14 cellular contexts compared by ENCODE assay signal in the genomic region with DNA sequence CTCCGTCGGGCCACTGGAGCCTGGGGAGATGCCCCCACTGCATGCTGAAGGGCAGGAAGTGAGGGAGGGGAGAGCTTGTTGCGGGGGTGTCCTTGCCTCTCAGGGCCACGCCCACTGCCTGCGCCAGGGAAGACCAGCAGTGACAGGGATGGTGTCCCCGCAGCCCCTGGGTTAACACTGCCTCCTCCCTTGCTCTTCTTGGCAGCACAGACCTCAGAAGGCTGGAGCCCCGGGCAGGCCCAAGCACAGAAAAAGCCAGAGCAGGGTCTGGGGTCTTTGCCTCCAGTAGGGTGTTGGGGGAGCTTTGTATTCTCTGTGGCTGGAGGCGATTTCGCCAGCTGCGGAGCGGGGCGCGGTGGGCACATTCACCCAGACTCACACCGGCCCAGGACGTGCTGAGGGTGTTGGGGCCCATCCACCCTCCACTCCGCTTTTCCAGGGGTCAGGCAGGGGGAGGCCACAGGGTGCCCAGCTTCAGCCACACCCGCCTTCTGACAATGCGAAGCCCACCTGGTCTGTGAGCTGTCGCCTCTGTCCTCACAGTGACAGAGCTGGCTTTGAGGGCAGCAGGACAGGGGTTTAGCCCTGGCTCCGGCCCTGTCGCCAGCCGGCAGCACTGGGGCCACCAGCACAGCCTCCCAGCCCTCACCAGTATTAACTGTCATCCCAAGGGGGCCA.
DNase-seq lines count a peak whose midpoint lies in the region; ATAC-seq and TF ChIP-seq lines count a peak whose summit lies in the region.
"Had no signal": no experiment of that assay in that cellular context is flagged by ENCODE, and none has a peak within 500 bp of the region (broad histone marks: within the 10 kb centered on the region; RNA-seq: fewer than 3 reads in every experiment).

No MANE protein-coding gene starts in this region.

- DNase-seq in Right ventricle myocardium superior (peak; percentile 25), Right ventricle myocardium inferior (ENCODE audit: missing footprints) (no peak), dorsolateral prefrontal cortex (peak in 7 of 10 donors; percentile 15 to 41 (median 23)), mucosa of descending colon (peak in 2 of 3 donors; percentile 14 to 23), ureter (ENCODE audit: low spot score) (peak; percentile 40), GM23248 (no peak), NK-92 (lab: John Stamatoyannopoulos, UW; ENCODE audit: unreplicated experiment) (no peak)
- no peak for DNase-seq in T-helper 2 cell treated with Interferon-gamma antibody and Interleukin-4, amounts not matched to agents 5 μg/mL and 100 μg/mL, for 36 hours (ENCODE audit: low spot score)
- DNase-seq: immature natural killer cell, NCI-H1436 treated with DMSO at 0.1 percent for 48 hours, NCI-H446 treated with DMSO at 0.1 percent for 48 hours had no signal

- no peak overlapping the region for H2AFZ ChIP-seq in GM23248

- intact Hi-C loops in Right ventricle myocardium superior (cut with DNase I): no loop called here
- intact Hi-C loops in Right ventricle myocardium inferior (cut with DNase I): no loop called here
- intact Hi-C loops in dorsolateral prefrontal cortex (cut with DNase I): loop anchor here in 1 of 2 donors (5.0 kb wide), 1 partner anchor 100 kb away; no protein-coding TSS in a partner anchor
- intact Hi-C loops in mucosa of descending colon (cut with DNase I, micrococcal nuclease): no loop called here

- H3K36me3 Mint-ChIP-seq in T-helper 2 cell treated with Interferon-gamma antibody and Interleukin-4, amounts not matched to agents 5 μg/mL and 100 μg/mL, for 36 hours (ENCODE audit: low read depth): no peaks in the 10 kb centered on the region
- H3K36me3 Mint-ChIP-seq: immature natural killer cell had no signal

- no peak overlapping the region for H3K9ac ChIP-seq in GM23248

- H4K20me1 ChIP-seq in GM23248 (ENCODE audit: insufficient read depth): no peaks in the 10 kb centered on the region

- H3K9me2 ChIP-seq in GM23248 (ENCODE audit: insufficient read depth): no peaks in the 10 kb centered on the region

- H3K27me3 ChIP-seq in dorsolateral prefrontal cortex (peaks cover 0 to 7% (median 0%) of the 10 kb centered on the region in 45 donors), GM23248 (replicated peaks; ENCODE audit: insufficient read depth) (peaks cover 25% of the 10 kb centered on the region)

- no peaks in the 10 kb centered on the region for H3K27me3 Mint-ChIP-seq in T-helper 2 cell treated with Interferon-gamma antibody and Interleukin-4, amounts not matched to agents 5 μg/mL and 100 μg/mL, for 36 hours (ENCODE audit: low read depth)

- H3F3A ChIP-seq in GM23248 (ENCODE audit: insufficient read depth): no peaks in the 10 kb centered on the region

- H3K79me2 ChIP-seq in GM23248 (ENCODE audit: insufficient read depth): no peaks in the 10 kb centered on the region

- H3K9me3 ChIP-seq in mucosa of descending colon (no peaks in the 10 kb centered on the region), GM23248 (ENCODE audit: low read depth) (no peaks in the 10 kb centered on the region)
- H3K9me3 ChIP-seq: prostate gland had no signal

- in situ Hi-C loops in GM23248 (cut with MboI): no loop called here

- H3K27ac ChIP-seq in dorsolateral prefrontal cortex (no peak overlapping the region), GM23248 (no peak overlapping the region)
- H3K27ac ChIP-seq: prostate gland, SJSA1 had no signal

- H3K4me1 ChIP-seq in mucosa of descending colon (ENCODE audit: low read depth): peaks cover 1% of the 10 kb centered on the region
- H3K4me1 ChIP-seq in GM23248 (ENCODE audit: insufficient read depth): no peaks in the 10 kb centered on the region
- H3K4me1 ChIP-seq: SJSA1 had no signal

- H3K4me3 Mint-ChIP-seq in T-helper 2 cell treated with Interferon-gamma antibody and Interleukin-4, amounts not matched to agents 5 μg/mL and 100 μg/mL, for 36 hours: no peak overlapping the region
- H3K4me3 Mint-ChIP-seq: central memory CD8-positive, alpha-beta T cell; immature natural killer cell had no signal

- 74 to 78% methylated on average over 21 of the region's 22 CpGs for WGBS in GM23248 (ENCODE audit: low coverage in 1 of 2, low lambda C conversion rate in 2 of 2, missing lambda C conversion rate in 2 of 2), 2 experiments

- H3K4me3 ChIP-seq in dorsolateral prefrontal cortex: no peak overlapping the region
- no peak overlapping the region for H3K4me3 ChIP-seq in mucosa of descending colon
- H3K4me3 ChIP-seq in GM23248: no peak overlapping the region
- H3K4me3 ChIP-seq: prostate gland, SJSA1 had no signal

- ATAC-seq in Right ventricle myocardium superior (ENCODE audit: poor library complexity) (no peak), Right ventricle myocardium inferior (no peak), mucosa of descending colon (no peak)

- TF ChIP-seq CTCF in dorsolateral prefrontal cortex (IDR thresholded peaks at IDR 0.05 in 54 of 56, conservative IDR thresholded peaks at IDR 0.05 in 2 of 56; ENCODE audit: low read depth in 1 of 56, partially characterized antibody in 56 of 56) (no peak), mucosa of descending colon (IDR thresholded peaks at IDR 0.05) (no peak)

- H3K4me2 ChIP-seq in GM23248 (ENCODE audit: unreplicated experiment): no peak overlapping the region

- H3K36me3 ChIP-seq in mucosa of descending colon (ENCODE audit: low read depth): no peaks in the 10 kb centered on the region
- no peaks in the 10 kb centered on the region for H3K36me3 ChIP-seq in GM23248 (ENCODE audit: low read depth)
- H3K36me3 ChIP-seq: prostate gland, SJSA1 had no signal

- H3K27ac Mint-ChIP-seq in T-helper 2 cell treated with Interferon-gamma antibody and Interleukin-4, amounts not matched to agents 5 μg/mL and 100 μg/mL, for 36 hours: no peak overlapping the region
- H3K27ac Mint-ChIP-seq: immature natural killer cell had no signal

- H3K9me3 Mint-ChIP-seq in T-helper 2 cell treated with Interferon-gamma antibody and Interleukin-4, amounts not matched to agents 5 μg/mL and 100 μg/mL, for 36 hours: no peaks in the 10 kb centered on the region
- H3K9me3 Mint-ChIP-seq: immature natural killer cell had no signal

- no peaks in the 10 kb centered on the region for H3K4me1 Mint-ChIP-seq in T-helper 2 cell treated with Interferon-gamma antibody and Interleukin-4, amounts not matched to agents 5 μg/mL and 100 μg/mL, for 36 hours (ENCODE audit: low read depth)
- H3K4me1 Mint-ChIP-seq: central memory CD8-positive, alpha-beta T cell; immature natural killer cell had no signal

Comparison
In these comparisons a context has a peak if more than half of its experiments do, and no peak if none do; other contexts are left out.
1. DNase-seq: peak in Right ventricle myocardium superior (single experiment), dorsolateral prefrontal cortex (7 of 10), mucosa of descending colon (2 of 3) and ureter (single experiment); none in Right ventricle myocardium inferior (single experiment), GM23248 (single experiment), T-helper 2 cell treated with Interferon-gamma antibody and Interleukin-4, amounts not matched to agents 5 μg/mL and 100 μg/mL, for 36 hours (single experiment) and NK-92 (single experiment).